Comparison of ENCODE assay signal across 8 cellular contexts in the genomic region with DNA sequence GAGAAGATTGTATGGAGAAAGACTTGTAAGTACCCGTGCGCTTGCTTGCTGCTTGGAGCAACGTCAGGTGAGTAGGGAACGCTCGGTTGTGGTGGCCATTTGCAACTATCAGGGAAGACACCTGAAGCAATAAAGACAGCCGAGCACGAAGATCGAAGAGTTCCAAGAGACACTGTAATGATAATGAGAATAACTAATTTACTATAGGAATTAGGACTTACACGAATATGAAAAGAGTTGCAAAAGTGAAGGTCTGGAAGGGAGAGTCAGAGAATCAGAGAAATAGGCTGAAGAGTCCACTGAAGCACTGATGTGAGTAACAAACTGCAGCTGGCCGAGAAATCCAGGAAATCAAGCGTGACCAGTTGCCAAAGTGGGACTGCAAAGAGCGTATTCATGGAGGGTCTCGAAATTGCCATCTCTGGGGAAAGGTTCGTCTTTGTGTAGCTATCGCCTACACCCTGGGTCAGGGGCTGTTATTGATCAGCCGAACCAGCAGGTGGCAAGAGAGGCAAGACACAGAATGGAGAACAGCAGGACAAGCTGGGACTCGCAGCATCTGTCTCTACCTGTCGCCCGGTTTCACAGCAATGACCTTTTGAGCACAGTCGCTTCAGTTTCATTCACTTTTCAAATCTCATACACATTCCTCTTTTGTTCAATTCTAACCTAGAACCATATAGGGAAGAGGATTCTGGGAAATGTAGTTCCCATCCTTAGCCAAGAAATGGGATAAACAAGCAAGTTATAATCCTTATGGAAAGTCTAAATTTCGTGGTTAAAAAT. TPM values are rescaled to one million over a fixed set of nuclear protein-coding genes. Genes with fewer than 3 reads are reported as not detected.
DNase-seq lines count a peak whose midpoint lies in the region; ATAC-seq and TF ChIP-seq lines count a peak whose summit lies in the region.

No MANE protein-coding gene starts in this region.

- H3K36me3 Mint-ChIP-seq in CD8-positive, alpha-beta memory T cell: no peaks in the 10 kb centered on the region
- H3K36me3 Mint-ChIP-seq in endothelial cell (ENCODE audit: low read depth, unreplicated experiment): no peaks in the 10 kb centered on the region

- POLR2A ChIA-PET in CD8-positive, alpha-beta memory T cell (lab: Charles Lee): interaction anchor here (0.5 to 1.5 kb wide), 4 partner anchors 25 to 166 kb away, joined by 3 to 12 read pairs (median 6); partner anchors contain the start of gene PHF3

- peaks cover 11 to 15% (median 14%) of the 10 kb centered on the region in 3 donors for H3K4me1 Mint-ChIP-seq in CD8-positive, alpha-beta memory T cell
- no peaks in the 10 kb centered on the region for H3K4me1 Mint-ChIP-seq in endothelial cell (ENCODE audit: unreplicated experiment)

- H3K4me3 ChIP-seq in CD8-positive, alpha-beta memory T cell (ENCODE audit: low read length): peak overlapping the region; percentile 62
- H3K4me3 ChIP-seq in HL-60 (replicated peaks; ENCODE audit: insufficient read depth, low read length): peak overlapping the region; percentile 47

- H3K27ac Mint-ChIP-seq in CD8-positive, alpha-beta memory T cell: peak overlapping the region in 4 of 8 donors; percentile 1 to 73 (median 20)
- no peak overlapping the region for H3K27ac Mint-ChIP-seq in endothelial cell (ENCODE audit: unreplicated experiment)

- peak; percentile 100 for ATAC-seq in GM19467 (IDR thresholded peaks at IDR 0.05; ENCODE audit: unreplicated experiment)

- H3K27ac ChIP-seq in CD8-positive, alpha-beta memory T cell (ENCODE audit: low read depth, low read length): no peak overlapping the region
- H3K27ac ChIP-seq in HL-60 (replicated peaks): no peak overlapping the region

- DNase-seq in CD8-positive, alpha-beta memory T cell: peak; percentile 54 to 83 (median 72)
- peak in 1 of 2 experiments; percentile 78 for DNase-seq in HL-60 (ENCODE audit: low read depth in 1 of 2, low spot score in 1 of 2)
- peak; percentile 37 for DNase-seq in NCI-H82 treated with DMSO at 0.1 percent for 48 hours (lab: John Stamatoyannopoulos, UW; ENCODE audit: unreplicated experiment)
- DNase-seq in activated CD8-positive, alpha-beta memory T cell treated with anti-CD3 and anti-CD28 coated beads for 4 hours (ENCODE audit: low read depth in 2 of 2): peak; percentile 43 to 54
- peak; percentile 65 for DNase-seq in endothelial cell (ENCODE audit: low spot score)
- peak; percentile 81 for DNase-seq in midbrain (lab: John Stamatoyannopoulos, UW)
- DNase-seq in stimulated activated CD8-positive, alpha-beta memory T cell treated with anti-CD3 and anti-CD28 coated beads, Interleukin-2, amount 100 ng/mL, for 48 hours (ENCODE audit: low read depth in 2 of 2): peak; percentile 37 to 43

- peak overlapping the region; percentile 53 to 87 (median 84) for H3K4me3 Mint-ChIP-seq in CD8-positive, alpha-beta memory T cell
- H3K4me3 Mint-ChIP-seq in endothelial cell (ENCODE audit: unreplicated experiment): peak overlapping the region; percentile 88

- H3K9me3 Mint-ChIP-seq in CD8-positive, alpha-beta memory T cell: no peaks in the 10 kb centered on the region
- H3K9me3 Mint-ChIP-seq in endothelial cell (ENCODE audit: unreplicated experiment): no peaks in the 10 kb centered on the region

- H3K27me3 Mint-ChIP-seq in CD8-positive, alpha-beta memory T cell: peaks cover 1 to 21% of the 10 kb centered on the region in 2 donors
- peaks cover 2% of the 10 kb centered on the region for H3K27me3 Mint-ChIP-seq in endothelial cell (ENCODE audit: unreplicated experiment)

- H3K27me3 ChIP-seq in CD8-positive, alpha-beta memory T cell (ENCODE audit: insufficient read depth, low read length, poor library complexity, severe bottlenecking): no peaks in the 10 kb centered on the region
- H3K27me3 ChIP-seq in HL-60 (ENCODE audit: insufficient read depth, poor library complexity, severe bottlenecking): no peaks in the 10 kb centered on the region

- H3K9me3 ChIP-seq in CD8-positive, alpha-beta memory T cell (ENCODE audit: low read length): no peaks in the 10 kb centered on the region

- H3K36me3 ChIP-seq in CD8-positive, alpha-beta memory T cell (ENCODE audit: insufficient read depth, low read length): no peaks in the 10 kb centered on the region

- peaks cover 3% of the 10 kb centered on the region for H3K4me1 ChIP-seq in CD8-positive, alpha-beta memory T cell (ENCODE audit: insufficient read depth, low read length)

- CTCF ChIA-PET in CD8-positive, alpha-beta memory T cell (lab: Charles Lee): interaction anchor here (0.6 to 5.8 kb wide), 35 partner anchors 9 to 206 kb away, joined by 3 to 117 read pairs (median 4); partner anchors contain the start of gene PHF3

- peak; percentile 91 for TF ChIP-seq CTCF in HL-60 (IDR thresholded peaks at IDR 0.05; ENCODE audit: insufficient read depth, low read length)
- peak; percentile 67 for TF ChIP-seq CTCF in endothelial cell (IDR thresholded peaks at IDR 0.05; ENCODE audit: unreplicated experiment)

RNA-seq across cellular contexts. Expression of gene PTP4A1, which starts 26.2 kb away (rescaled TPM):
- 100 to 1,000 TPM in 1 of 2 experiments, 10 to 100 TPM in 1; 92.3 to 107 TPM for total RNA-seq in CD8-positive, alpha-beta memory T cell
- 54.3 TPM for polyA plus RNA-seq in CD8-positive, alpha-beta memory T cell
- 58.6 TPM for total RNA-seq in endothelial cell (ENCODE audit: unreplicated experiment)

RNA-seq across cellular contexts. Expression of gene PHF3, which starts 37.2 kb away (rescaled TPM):
- total RNA-seq in CD8-positive, alpha-beta memory T cell: 10 to 100 TPM; 44.1 to 44.3 TPM
- 40.9 TPM for polyA plus RNA-seq in CD8-positive, alpha-beta memory T cell
- total RNA-seq in endothelial cell (ENCODE audit: unreplicated experiment): 47.9 TPM
